Comparison of ENCODE assay signal across 4 cellular contexts in the genomic region with DNA sequence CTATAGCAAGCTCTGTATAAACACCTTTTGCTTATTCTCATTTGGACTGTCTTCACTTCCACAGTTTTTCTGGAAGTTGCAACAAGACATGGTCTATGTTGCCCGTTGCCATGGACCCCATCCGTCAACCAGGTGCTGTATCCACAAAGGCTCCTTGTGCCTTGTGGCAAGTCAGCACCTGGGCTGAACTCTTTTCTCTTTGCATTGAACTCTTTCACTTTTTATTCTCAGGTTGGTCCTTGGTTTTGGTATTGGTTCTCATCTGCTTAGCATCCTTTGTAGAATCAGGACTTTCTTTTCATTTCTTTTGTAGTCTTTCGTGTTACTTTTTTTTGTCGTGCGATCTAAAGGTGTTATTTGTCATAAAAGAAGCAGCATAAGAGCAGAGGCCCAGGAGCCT. TPM values are rescaled to one million over a fixed set of nuclear protein-coding genes. Genes with fewer than 3 reads are reported as not detected.
"Had no signal": no experiment of that assay in that cellular context is flagged by ENCODE, and none has a peak within 500 bp of the region (broad histone marks: within the 10 kb centered on the region; RNA-seq: fewer than 3 reads in every experiment).

No MANE protein-coding gene starts in this region.

- H3K4me3 ChIP-seq: GM12878 had no signal

- ATAC-seq: GM12878 had no signal

- DNase-seq: GDM1, GF-D8 had no signal

RNA-seq across cellular contexts. Expression of a gene that starts 5.0 kb away (rescaled TPM):
- total RNA-seq: G401 had no signal

RNA-seq across cellular contexts. Expression of a gene that starts 32.0 kb away (rescaled TPM):
- total RNA-seq: G401, GM12878 had no signal

RNA-seq across cellular contexts. Expression of a gene that starts 45.4 kb away (rescaled TPM):
- total RNA-seq: G401, GM12878 had no signal
